In genomic region chrX:155767101-155767878, GRCh38 we compare ENCODE assay signal across 8 cellular contexts.
A peak's percentile ranks its signal among the peaks of the same experiment; 100 is the strongest.
DNase-seq lines count a peak whose midpoint lies in the region; ATAC-seq and TF ChIP-seq lines count a peak whose summit lies in the region.

No MANE protein-coding gene starts in this region.

- H3K27ac ChIP-seq in heart left ventricle = peak overlapping the region in 10 of 12 donors; percentile 27 to 78 (median 52)
- peak overlapping the region; percentile 81 for H3K27ac ChIP-seq in parathyroid adenoma

- peak overlapping the region; percentile 78 for H2AFZ ChIP-seq in parathyroid adenoma

- H3K27ac Mint-ChIP-seq in activated naive CD8-positive, alpha-beta T cell treated with anti-CD3 and anti-CD28 coated beads, Interleukin-2, amount 10 ng/mL, durations not matched to agents 7 days and 5 days = no peak overlapping the region

- WGBS in heart left ventricle, 4 donors = 26 to 36% (median 31%) methylated on average over 18 of the region's 18 CpGs

- peak overlapping the region; percentile 74 for H3K4me2 ChIP-seq in parathyroid adenoma (ENCODE audit: low read length)

- peak overlapping the region; percentile 19 for H3K9ac ChIP-seq in parathyroid adenoma

- H3K27me3 ChIP-seq in heart left ventricle (no peaks in the 10 kb centered on the region), parathyroid adenoma (ENCODE audit: control insufficient read depth, insufficient read depth, low read length) (no peaks in the 10 kb centered on the region)

- TF ChIP-seq POLR2A in heart left ventricle (IDR thresholded peaks at IDR 0.05) = no peak

- peak overlapping the region; percentile 80 for H3K4me3 Mint-ChIP-seq in activated naive CD8-positive, alpha-beta T cell treated with anti-CD3 and anti-CD28 coated beads, Interleukin-2, amount 10 ng/mL, durations not matched to agents 7 days and 5 days

- no peaks in the 10 kb centered on the region for H3K79me2 ChIP-seq in parathyroid adenoma

- no peaks in the 10 kb centered on the region for H3K36me3 Mint-ChIP-seq in activated naive CD8-positive, alpha-beta T cell treated with anti-CD3 and anti-CD28 coated beads, Interleukin-2, amount 10 ng/mL, durations not matched to agents 7 days and 5 days

- no peaks in the 10 kb centered on the region for H3K36me3 ChIP-seq in heart left ventricle
- no peaks in the 10 kb centered on the region for H3K36me3 ChIP-seq in parathyroid adenoma (ENCODE audit: control insufficient read depth, insufficient read depth, low read length)

- TF ChIP-seq CTCF in heart left ventricle (IDR thresholded peaks at IDR 0.05) (no peak), parathyroid adenoma (IDR thresholded peaks at IDR 0.05) (no peak)

- peak; percentile 66 for ATAC-seq in activated naive CD8-positive, alpha-beta T cell treated with anti-CD3 and anti-CD28 coated beads, Interleukin-2, amount 10 ng/mL, durations not matched to agents 7 days and 5 days (ENCODE audit: low read depth)
- ATAC-seq in heart left ventricle (peak; percentile 68 to 95 (median 92)), HG03108 (IDR thresholded peaks at IDR 0.05; ENCODE audit: unreplicated experiment) (no peak)

- H3K4me1 ChIP-seq in heart left ventricle = peaks cover 0 to 9% (median 0%) of the 10 kb centered on the region in 12 donors
- peaks cover 2% of the 10 kb centered on the region for H3K4me1 ChIP-seq in parathyroid adenoma

- H3K4me3 ChIP-seq in heart left ventricle (peak overlapping the region in 11 of 12 donors; percentile 16 to 70 (median 53)), parathyroid adenoma (ENCODE audit: low read depth, low read length) (peak overlapping the region; percentile 52)

- H3K9me3 ChIP-seq in heart left ventricle (peaks cover 0 to 3% (median 0%) of the 10 kb centered on the region in 12 donors), parathyroid adenoma (ENCODE audit: control insufficient read depth, low read length) (no peaks in the 10 kb centered on the region)

- DNase-seq in activated CD4-positive, alpha-beta T cell treated with anti-CD3 and anti-CD28 coated beads for 4 hours = peak; percentile 14 to 47
- no peak for DNase-seq in activated CD4-positive, alpha-beta T cell treated with anti-CD3 and anti-CD28 coated beads, Interleukin-2, amount 50 U/mL, for 1 hour
- peak; percentile 33 for DNase-seq in NCI-H748 treated with DMSO at 0.1 percent for 48 hours (lab: John Stamatoyannopoulos, UW)
- no peak for DNase-seq in activated naive CD8-positive, alpha-beta T cell treated with anti-CD3 and anti-CD28 coated beads, Interleukin-2, amount 10 ng/mL, durations not matched to agents 7 days and 5 days
- peak; percentile 45 to 66 (median 50) for DNase-seq in heart left ventricle
- no peak for DNase-seq in NCI-H2171 (lab: John Stamatoyannopoulos, UW)

- H3K9me3 Mint-ChIP-seq in activated naive CD8-positive, alpha-beta T cell treated with anti-CD3 and anti-CD28 coated beads, Interleukin-2, amount 10 ng/mL, durations not matched to agents 7 days and 5 days = peaks cover 2% of the 10 kb centered on the region

- peaks cover 4% of the 10 kb centered on the region for H3K4me1 Mint-ChIP-seq in activated naive CD8-positive, alpha-beta T cell treated with anti-CD3 and anti-CD28 coated beads, Interleukin-2, amount 10 ng/mL, durations not matched to agents 7 days and 5 days

- intact Hi-C loops in heart left ventricle (cut with DNase I) = no loop called here

- no peaks in the 10 kb centered on the region for H3K27me3 Mint-ChIP-seq in activated naive CD8-positive, alpha-beta T cell treated with anti-CD3 and anti-CD28 coated beads, Interleukin-2, amount 10 ng/mL, durations not matched to agents 7 days and 5 days

- POLR2A ChIA-PET in activated naive CD8-positive, alpha-beta T cell treated with anti-CD3 and anti-CD28 coated beads, Interleukin-2, amount 10 ng/mL, durations not matched to agents 7 days and 5 days (lab: Charles Lee) = no interaction called here

Comparison
In these comparisons a context has a peak if more than half of its experiments do, and no peak if none do; other contexts are left out.
1. DNase-seq: peak in activated CD4-positive, alpha-beta T cell treated with anti-CD3 and anti-CD28 coated beads for 4 hours (2 of 2), NCI-H748 treated with DMSO at 0.1 percent for 48 hours (single experiment) and heart left ventricle (5 of 5); none in activated CD4-positive, alpha-beta T cell treated with anti-CD3 and anti-CD28 coated beads, Interleukin-2, amount 50 U/mL, for 1 hour (single experiment), activated naive CD8-positive, alpha-beta T cell treated with anti-CD3 and anti-CD28 coated beads, Interleukin-2, amount 10 ng/mL, durations not matched to agents 7 days and 5 days (single experiment) and NCI-H2171 (single experiment).